1 cellular context compared by ENCODE assay signal in the genomic region with DNA sequence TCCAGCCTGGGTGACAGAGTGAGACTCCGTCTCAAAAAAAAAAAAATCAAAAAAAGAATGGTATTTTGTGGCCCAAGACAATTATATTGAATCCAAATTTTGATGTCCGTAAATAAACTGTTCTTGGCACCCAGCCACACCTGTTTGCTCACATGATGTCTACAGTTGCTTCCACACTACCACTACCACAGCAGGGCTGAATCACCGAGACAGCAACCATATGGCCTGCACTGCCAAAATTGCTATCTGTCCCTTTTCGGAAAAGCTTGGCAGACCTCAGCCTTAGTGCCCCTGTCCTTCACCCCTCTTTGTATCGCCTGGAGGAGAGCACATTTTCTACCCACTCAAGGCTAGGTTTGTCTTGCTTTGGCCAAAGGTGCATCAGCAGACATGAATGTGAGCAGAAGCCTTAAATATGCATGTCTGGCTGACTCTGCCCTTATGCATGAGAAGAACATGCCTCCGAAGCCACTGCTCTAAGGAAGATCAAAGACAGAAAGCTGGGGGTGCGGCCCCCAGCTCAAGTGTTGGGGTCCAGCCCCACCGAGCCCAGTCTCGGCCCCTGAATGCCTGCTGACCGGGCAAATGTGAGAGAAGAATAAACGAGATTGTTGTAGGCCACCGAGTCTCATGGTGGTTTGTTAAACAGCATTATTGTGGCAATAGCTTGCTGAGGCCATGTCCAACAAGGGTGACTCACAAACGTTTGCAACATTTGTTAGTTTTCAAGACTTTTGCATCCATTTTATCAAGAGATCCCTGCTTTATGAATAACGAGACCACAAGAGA.
TF ChIP-seq lines count a peak whose summit lies in the region.

No MANE protein-coding gene starts in this region.

TF ChIP-seq in HepG2, 621 proteins besides CTCF, POLR2A, EP300 and RAD21 (continued from another document):
- TF ChIP-seq, protein P1, sequence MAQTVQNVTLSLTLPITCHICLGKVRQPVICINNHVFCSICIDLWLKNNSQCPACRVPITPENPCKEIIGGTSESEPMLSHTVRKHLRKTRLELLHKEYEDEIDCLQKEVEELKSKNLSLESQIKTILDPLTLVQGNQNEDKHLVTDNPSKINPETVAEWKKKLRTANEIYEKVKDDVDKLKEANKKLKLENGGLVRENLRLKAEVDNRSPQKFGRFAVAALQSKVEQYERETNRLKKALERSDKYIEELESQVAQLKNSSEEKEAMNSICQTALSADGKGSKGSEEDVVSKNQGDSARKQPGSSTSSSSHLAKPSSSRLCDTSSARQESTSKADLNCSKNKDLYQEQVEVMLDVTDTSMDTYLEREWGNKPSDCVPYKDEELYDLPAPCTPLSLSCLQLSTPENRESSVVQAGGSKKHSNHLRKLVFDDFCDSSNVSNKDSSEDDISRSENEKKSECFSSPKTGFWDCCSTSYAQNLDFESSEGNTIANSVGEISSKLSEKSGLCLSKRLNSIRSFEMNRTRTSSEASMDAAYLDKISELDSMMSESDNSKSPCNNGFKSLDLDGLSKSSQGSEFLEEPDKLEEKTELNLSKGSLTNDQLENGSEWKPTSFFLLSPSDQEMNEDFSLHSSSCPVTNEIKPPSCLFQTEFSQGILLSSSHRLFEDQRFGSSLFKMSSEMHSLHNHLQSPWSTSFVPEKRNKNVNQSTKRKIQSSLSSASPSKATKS (CRISPR knock-in tag; IDR thresholded peaks at IDR 0.05) = no peak
- TF ChIP-seq ISX (CRISPR knock-in tag; conservative IDR thresholded peaks at IDR 0.05) (no peak), ZNF83 (CRISPR knock-in tag; IDR thresholded peaks at IDR 0.05; ENCODE audit: borderline replicate concordance) (no peak)
